Comparison of ENCODE assay signal across 8 cellular contexts in the genomic region with DNA sequence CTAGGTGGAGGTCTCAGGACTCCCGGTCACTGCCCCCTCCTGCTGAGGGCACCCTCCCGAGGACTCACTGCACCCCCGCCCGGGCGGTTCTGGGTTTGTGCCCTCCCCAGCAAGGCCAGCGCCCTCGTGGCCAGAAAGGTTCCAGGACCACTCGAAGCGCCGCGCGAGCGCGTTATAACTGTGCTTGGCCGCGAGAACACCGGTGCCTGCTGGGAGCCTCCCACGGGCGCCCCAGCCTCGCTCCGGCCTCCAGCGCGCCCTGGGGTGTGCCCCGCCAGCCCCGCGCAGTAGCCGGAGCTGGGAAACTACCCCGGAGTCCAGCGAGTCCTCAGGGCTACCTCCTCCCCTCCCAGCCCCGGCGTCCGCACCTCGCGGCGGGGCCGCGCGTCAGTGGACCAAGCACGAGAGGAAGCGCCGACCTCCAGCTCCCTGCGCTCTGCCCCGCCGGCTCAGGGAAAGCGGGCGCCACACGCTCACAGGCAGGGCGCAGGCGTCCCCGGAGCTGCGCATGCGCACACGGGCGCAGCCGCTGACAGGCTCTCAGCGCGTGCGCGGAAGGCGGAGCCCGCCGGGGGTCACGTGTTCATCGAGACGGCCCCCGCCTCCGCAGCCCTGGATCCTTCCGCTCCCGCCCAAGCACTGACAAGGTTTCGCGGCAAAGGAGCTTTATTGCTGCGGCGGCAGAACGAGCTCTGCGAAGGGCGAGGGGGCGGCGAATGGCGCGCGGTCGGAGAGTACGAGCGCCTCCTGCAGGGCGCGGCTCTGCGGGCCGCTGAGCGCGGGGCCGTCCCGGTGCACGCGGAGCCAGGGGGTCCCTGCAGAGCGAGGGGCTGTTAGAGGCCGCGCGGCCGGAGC. TPM values are rescaled to one million over a fixed set of nuclear protein-coding genes. Genes with fewer than 3 reads are reported as not detected.
A peak's percentile ranks its signal among the peaks of the same experiment; 100 is the strongest.
DNase-seq lines count a peak whose midpoint lies in the region; ATAC-seq and TF ChIP-seq lines count a peak whose summit lies in the region.

A gene with protein sequence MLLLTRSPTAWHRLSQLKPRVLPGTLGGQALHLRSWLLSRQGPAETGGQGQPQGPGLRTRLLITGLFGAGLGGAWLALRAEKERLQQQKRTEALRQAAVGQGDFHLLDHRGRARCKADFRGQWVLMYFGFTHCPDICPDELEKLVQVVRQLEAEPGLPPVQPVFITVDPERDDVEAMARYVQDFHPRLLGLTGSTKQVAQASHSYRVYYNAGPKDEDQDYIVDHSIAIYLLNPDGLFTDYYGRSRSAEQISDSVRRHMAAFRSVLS (minus strand): TSS at position 495 of the 855 bp plus-strand sequence. CDS start 1,187 bp downstream, outside the sequence.

- ATAC-seq in GM18867 (IDR thresholded peaks at IDR 0.05; ENCODE audit: unreplicated experiment) (peak; percentile 36), HG03103 (IDR thresholded peaks at IDR 0.05; ENCODE audit: low read depth, unreplicated experiment) (peak; percentile 33), activated B cell treated with CpG ODN at 0.5 μM for 24 hours (ENCODE audit: low read depth) (peak; percentile 52)

- peak; percentile 67 for TF ChIP-seq CTCF in AG04449 (IDR thresholded peaks at IDR 0.05; ENCODE audit: insufficient read depth, low read length, missing control alignments)
- TF ChIP-seq CTCF in activated B cell treated with CpG ODN at 0.5 μM for 24 hours (IDR thresholded peaks at IDR 0.05): no peak

- CTCF ChIA-PET in AG04449 (lab: Yijun Ruan, JAX): interaction anchor here (0.6 to 2.9 kb wide), 38 partner anchors 8 to 331 kb away, joined by 3 to 33 read pairs (median 5); partner anchors contain the start of genes ARSA, CHKB, KLHDC7B and LMF2
- CTCF ChIA-PET in activated B cell treated with CpG ODN at 0.5 μM for 24 hours (lab: Charles Lee): interaction anchor here (0.7 to 2.1 kb wide), 36 partner anchors 9 to 600 kb away, joined by 3 to 46 read pairs (median 6); partner anchors contain the start of genes CHKB, CPT1B, HDAC10 and KLHDC7B

- peak within 1 kb of the TSS; percentile 90 for H3K27ac Mint-ChIP-seq in activated B cell treated with CpG ODN at 0.5 μM for 24 hours

- peaks cover 38% of the 10 kb centered on the region for H3K36me3 Mint-ChIP-seq in activated B cell treated with CpG ODN at 0.5 μM for 24 hours (ENCODE audit: low read depth)

- intact Hi-C loops in activated B cell treated with CpG ODN at 0.5 μM for 24 hours (cut with micrococcal nuclease): loop anchor here (1.0 to 5.0 kb wide), 7 partner anchors 17 to 598 kb away; partner anchors contain the start of genes CHKB, NCAPH2, SBF1 and TUBGCP6

- POLR2A ChIA-PET in AG04449 (lab: Yijun Ruan, JAX): interaction anchor here (0.6 to 3.0 kb wide), 18 partner anchors 9 to 220 kb away, joined by 3 to 25 read pairs (median 4); partner anchors contain the start of genes CHKB, KLHDC7B, LMF2 and MIOX
- POLR2A ChIA-PET in activated B cell treated with CpG ODN at 0.5 μM for 24 hours (lab: Charles Lee): interaction anchor here (0.6 to 13.6 kb wide), 39 partner anchors 9 to 601 kb away, joined by 3 to 946 read pairs (median 5); partner anchors contain the start of genes ADM2, ARSA, CHKB and HDAC10

- H3K9me3 Mint-ChIP-seq in activated B cell treated with CpG ODN at 0.5 μM for 24 hours: no peaks in the 10 kb centered on the region

- peaks cover 33% of the 10 kb centered on the region for H3K4me1 Mint-ChIP-seq in activated B cell treated with CpG ODN at 0.5 μM for 24 hours

- no peaks in the 10 kb centered on the region for H3K27me3 Mint-ChIP-seq in activated B cell treated with CpG ODN at 0.5 μM for 24 hours

- peak; percentile 75 for DNase-seq in AG04449 (ENCODE audit: low read depth, low spot score)
- DNase-seq in NCI-H2227 treated with DMSO at 0.1 percent for 48 hours (lab: John Stamatoyannopoulos, UW): peak; percentile 85
- peak; percentile 97 for DNase-seq in activated B cell treated with CpG ODN at 0.5 μM for 24 hours
- peak in 60 of 61 donors; percentile 48 to 97 (median 90) for DNase-seq in caudate nucleus (lab: John Stamatoyannopoulos, UW)
- DNase-seq in islet precursor cell: peak; percentile 98
- DNase-seq in stimulated activated CD4-positive, alpha-beta T cell treated with anti-CD3 and anti-CD28 coated beads, Interleukin-12 subunit alpha, Interleukin-12 subunit beta, amount 100 ng/mL, for 4 hours: peak; percentile 99

- peak within 1 kb of the TSS; percentile 80 for H3K4me3 ChIP-seq in AG04449 (ENCODE audit: low read depth, low read length)

- peak within 1 kb of the TSS; percentile 84 for H3K4me3 Mint-ChIP-seq in activated B cell treated with CpG ODN at 0.5 μM for 24 hours

- peak within 1 kb of the TSS; percentile 63 for H3K27ac ChIP-seq in caudate nucleus (ENCODE audit: low read depth, low read length)

RNA-seq across cellular contexts. Expression of the gene that starts here (rescaled TPM):
- 7.1 and 11.6 TPM in 2 replicates for total RNA-seq in activated B cell treated with CpG ODN at 0.5 μM for 24 hours

Comparison
In these comparisons a context has a peak if more than half of its experiments do, and no peak if none do; other contexts are left out.
1. Peak in every context shown above with its lines: DNase-seq, ATAC-seq, H3K4me3 ChIP-seq and H3K27ac ChIP-seq.